ENCODE assay signal across 7 cellular contexts in the genomic region with DNA sequence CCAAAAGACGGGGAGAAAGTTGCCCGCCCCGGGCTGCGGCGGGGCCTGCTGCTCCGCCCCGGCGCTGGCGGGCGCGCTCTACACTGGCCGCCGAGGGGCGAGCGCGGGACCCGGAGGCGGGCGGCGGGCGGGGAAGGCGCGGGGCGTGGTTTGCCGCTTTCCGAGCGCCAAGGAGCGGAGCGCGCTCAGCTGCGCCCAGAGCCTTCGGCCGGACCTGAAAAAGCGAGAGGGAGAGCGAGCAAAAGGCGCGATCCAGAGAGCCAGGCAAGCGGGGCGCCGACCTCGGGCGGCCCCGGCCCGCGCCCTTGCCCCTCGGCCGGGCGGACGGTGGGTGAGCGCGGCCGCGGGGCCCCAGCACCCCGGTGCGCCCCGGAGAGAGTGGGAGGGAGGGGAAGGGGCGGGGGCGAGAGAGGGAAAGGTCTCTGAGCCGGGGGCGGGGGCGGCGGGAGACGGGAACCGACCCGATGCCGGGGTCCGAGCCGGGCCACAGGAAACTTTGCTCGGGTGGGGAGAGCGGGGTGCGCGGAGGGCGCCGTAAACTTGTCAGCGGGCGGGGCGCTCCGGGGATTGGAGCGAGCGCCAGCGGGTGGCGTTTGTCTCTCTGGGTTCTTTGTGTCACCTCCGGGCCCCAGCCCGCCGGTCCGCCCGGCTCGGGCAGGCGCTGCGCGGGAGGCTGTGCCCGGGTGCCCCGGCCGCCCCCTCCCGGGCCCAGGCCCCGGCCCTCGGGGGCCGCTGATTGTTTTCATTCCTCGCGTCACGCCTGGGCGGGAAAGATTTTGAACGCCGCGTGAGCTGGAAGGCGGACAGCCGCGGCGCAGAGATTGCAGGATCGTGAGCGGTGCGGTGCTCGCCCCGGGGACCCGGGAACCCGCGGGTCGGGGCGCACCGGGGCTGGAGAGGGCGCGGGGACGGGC. TPM values are rescaled to one million over a fixed set of nuclear protein-coding genes. Genes with fewer than 3 reads are reported as not detected.
DNase-seq lines count a peak whose midpoint lies in the region; ATAC-seq and TF ChIP-seq lines count a peak whose summit lies in the region.

A gene with protein sequence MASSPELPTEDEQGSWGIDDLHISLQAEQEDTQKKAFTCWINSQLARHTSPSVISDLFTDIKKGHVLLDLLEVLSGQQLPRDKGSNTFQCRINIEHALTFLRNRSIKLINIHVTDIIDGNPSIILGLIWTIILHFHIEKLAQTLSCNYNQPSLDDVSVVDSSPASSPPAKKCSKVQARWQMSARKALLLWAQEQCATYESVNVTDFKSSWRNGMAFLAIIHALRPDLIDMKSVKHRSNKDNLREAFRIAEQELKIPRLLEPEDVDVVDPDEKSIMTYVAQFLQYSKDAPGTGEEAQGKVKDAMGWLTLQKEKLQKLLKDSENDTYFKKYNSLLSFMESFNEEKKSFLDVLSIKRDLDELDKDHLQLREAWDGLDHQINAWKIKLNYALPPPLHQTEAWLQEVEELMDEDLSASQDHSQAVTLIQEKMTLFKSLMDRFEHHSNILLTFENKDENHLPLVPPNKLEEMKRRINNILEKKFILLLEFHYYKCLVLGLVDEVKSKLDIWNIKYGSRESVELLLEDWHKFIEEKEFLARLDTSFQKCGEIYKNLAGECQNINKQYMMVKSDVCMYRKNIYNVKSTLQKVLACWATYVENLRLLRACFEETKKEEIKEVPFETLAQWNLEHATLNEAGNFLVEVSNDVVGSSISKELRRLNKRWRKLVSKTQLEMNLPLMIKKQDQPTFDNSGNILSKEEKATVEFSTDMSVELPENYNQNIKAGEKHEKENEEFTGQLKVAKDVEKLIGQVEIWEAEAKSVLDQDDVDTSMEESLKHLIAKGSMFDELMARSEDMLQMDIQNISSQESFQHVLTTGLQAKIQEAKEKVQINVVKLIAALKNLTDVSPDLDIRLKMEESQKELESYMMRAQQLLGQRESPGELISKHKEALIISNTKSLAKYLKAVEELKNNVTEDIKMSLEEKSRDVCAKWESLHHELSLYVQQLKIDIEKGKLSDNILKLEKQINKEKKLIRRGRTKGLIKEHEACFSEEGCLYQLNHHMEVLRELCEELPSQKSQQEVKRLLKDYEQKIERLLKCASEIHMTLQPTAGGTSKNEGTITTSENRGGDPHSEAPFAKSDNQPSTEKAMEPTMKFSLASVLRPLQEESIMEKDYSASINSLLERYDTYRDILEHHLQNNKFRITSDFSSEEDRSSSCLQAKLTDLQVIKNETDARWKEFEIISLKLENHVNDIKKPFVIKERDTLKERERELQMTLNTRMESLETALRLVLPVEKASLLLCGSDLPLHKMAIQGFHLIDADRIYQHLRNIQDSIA (N-terminal part only) (plus strand): TSS at position 188 of the 914 bp plus-strand sequence. CDS start 56,145 bp downstream, outside the sequence.

- peak within 1 kb of the TSS; percentile 79 for H3K27ac ChIP-seq in VCaP
- H3K27ac ChIP-seq in mammary epithelial cell (ENCODE audit: insufficient read depth, low read depth, low read length) = peak within 1 kb of the TSS; percentile 80

- DNase-seq in NCI-H146 (lab: John Stamatoyannopoulos, UW) (peak; percentile 71), mammary epithelial cell (peak; percentile 74), immature natural killer cell (peak; percentile 79 to 82 (median 81))
- DNase-seq in stimulated activated CD4-positive, alpha-beta T cell treated with anti-CD3 and anti-CD28 coated beads, Interleukin-12 subunit alpha, Interleukin-12 subunit beta, amount 100 ng/mL, for 24 hours (ENCODE audit: low read depth in 2 of 2) = peak; percentile 62 to 74

- H3K79me2 ChIP-seq in mammary epithelial cell (ENCODE audit: insufficient read depth, low read length) = peaks cover 37% of the 10 kb centered on the region

- peaks cover 17% of the 10 kb centered on the region for H3K4me1 ChIP-seq in mammary epithelial cell (ENCODE audit: insufficient read depth, low read length)

- no peaks in the 10 kb centered on the region for H4K20me1 ChIP-seq in mammary epithelial cell (ENCODE audit: insufficient read depth, low read length)

- no peaks in the 10 kb centered on the region for H3K9me3 Mint-ChIP-seq in immature natural killer cell

- CTCF ChIA-PET in mammary epithelial cell (lab: Charles Lee; ENCODE audit: low non-redundant PET) = interaction anchor here (0.6 to 0.7 kb wide), 2 partner anchors 120 to 137 kb away, joined by 4 to 6 read pairs; no protein-coding TSS in a partner anchor

- peak within 1 kb of the TSS; percentile 97 for H2AFZ ChIP-seq in mammary epithelial cell (ENCODE audit: low read depth, low read length)

- no TSS peak for BruUV-seq in mammary epithelial cell (replicated peaks; lab: Mats Ljungman, UMichigan)

- ATAC-seq in GM18499 (IDR thresholded peaks at IDR 0.05; ENCODE audit: insufficient read depth, unreplicated experiment) = peak; percentile 56
- peak; percentile 82 for ATAC-seq in HG02623 (IDR thresholded peaks at IDR 0.05; ENCODE audit: unreplicated experiment)

- no peaks in the 10 kb centered on the region for H3K27me3 ChIP-seq in mammary epithelial cell (ENCODE audit: insufficient read depth, low read length)

- H3K4me3 Mint-ChIP-seq in immature natural killer cell = peak within 1 kb of the TSS; percentile 98 to 100 (median 99)

- H3K27ac Mint-ChIP-seq in immature natural killer cell = peak within 1 kb of the TSS; percentile 94 to 99 (median 96)

- no peaks in the 10 kb centered on the region for H3K9me3 ChIP-seq in mammary epithelial cell (replicated peaks; ENCODE audit: insufficient read depth, low read length)

- H3K4me3 ChIP-seq in mammary epithelial cell (replicated peaks in 1 of 3; ENCODE audit: insufficient read depth in 1 of 3, low read depth in 2 of 3, low read length in 3 of 3) = peak within 1 kb of the TSS; percentile 56 to 70 (median 58)

- peak within 1 kb of the TSS; percentile 94 for H3K4me2 ChIP-seq in mammary epithelial cell (ENCODE audit: insufficient read depth, low read depth, low read length)

- H3K36me3 Mint-ChIP-seq in immature natural killer cell = peaks cover 0 to 3% (median 0%) of the 10 kb centered on the region in 3 donors

- TF ChIP-seq CTCF in VCaP (conservative IDR thresholded peaks at IDR 0.05) (peak; percentile 41), mammary epithelial cell (conservative IDR thresholded peaks at IDR 0.05 in 1 of 2, IDR thresholded peaks at IDR 0.05 in 1 of 2; ENCODE audit: extremely low read depth in 1 of 2, insufficient read depth in 1 of 2, low read depth in 1 of 2, low read length in 2 of 2) (peak in 1 of 2 donors; percentile 14)

- in situ Hi-C loops in mammary epithelial cell (cut with MboI; ENCODE audit: low sequenced_read_pairs in 2 of 2) = loop anchor here (10.0 to 25.0 kb wide), 2 partner anchors 132 to 134 kb away; no protein-coding TSS in a partner anchor

- H3K27me3 Mint-ChIP-seq in immature natural killer cell (ENCODE audit: low read depth in 3 of 3) = peaks cover 7 to 17% (median 10%) of the 10 kb centered on the region in 3 donors

- no peaks in the 10 kb centered on the region for H3K36me3 ChIP-seq in mammary epithelial cell (ENCODE audit: insufficient read depth, low read length)

- H3K4me1 Mint-ChIP-seq in immature natural killer cell = peaks cover 46 to 52% of the 10 kb centered on the region in 2 donors

- WGBS in mammary epithelial cell (ENCODE audit: low coverage, missing lambda C conversion rate) = 2% methylated on average over 32 of the region's 123 CpGs

- H3K9ac ChIP-seq in mammary epithelial cell (ENCODE audit: insufficient read depth, low read length) = peak within 1 kb of the TSS; percentile 82

- dilution Hi-C loops in mammary epithelial cell (cut with HindIII; ENCODE audit: low sequenced_read_pairs) = no loop called here

- intact Hi-C loops in mammary epithelial cell (cut with micrococcal nuclease) = loop anchor here (1.0 to 5.0 kb wide), 3 partner anchors 49 to 141 kb away; no protein-coding TSS in a partner anchor

RNA-seq across cellular contexts. Expression of the gene that starts here (rescaled TPM):
- 10 to 100 TPM; 44.6 to 65.3 TPM for total RNA-seq in mammary epithelial cell
- 11.5 TPM for polyA plus RNA-seq in mammary epithelial cell
- 157 TPM for polyA minus RNA-seq in mammary epithelial cell
- 100 to 1,000 TPM in 1 of 3 donors, 10 to 100 TPM in 2; 14.0 to 116 (median 20.0) TPM for polyA plus RNA-seq in immature natural killer cell

Comparison
In these comparisons a context has a peak if more than half of its experiments do, and no peak if none do; other contexts are left out.
1. Peak in every context shown above with its lines: DNase-seq, ATAC-seq, H3K4me3 ChIP-seq and H3K27ac ChIP-seq.